Comparison of ENCODE assay signal across 1 cellular context in genomic region chr12:13116259-13116658, GRCh38.
TF ChIP-seq lines count a peak whose summit lies in the region.

No MANE protein-coding gene starts in this region.

TF ChIP-seq in H1, 55 proteins besides CTCF, POLR2A, EP300 and RAD21:
- peak; percentile 81 for TF ChIP-seq TEAD4 (IDR thresholded peaks at IDR 0.05; ENCODE audit: low read depth, low read length)
- no peak for TF ChIP-seq RFX5 (IDR thresholded peaks at IDR 0.05; ENCODE audit: borderline replicate concordance, low read depth, low read length)
- TF ChIP-seq ZNF274 (IDR thresholded peaks at IDR 0.05; ENCODE audit: borderline replicate concordance, extremely low read depth, low read length): no peak
- no peak for TF ChIP-seq SAP30 (IDR thresholded peaks at IDR 0.05; ENCODE audit: insufficient read depth, insufficient replicate concordance, low read length)
- TF ChIP-seq HDAC6 (IDR thresholded peaks at IDR 0.05; ENCODE audit: low read depth, low read length): no peak
- TF ChIP-seq TAF1 (IDR thresholded peaks at IDR 0.05; ENCODE audit: low read depth, low read length): no peak
